Comparison of ENCODE assay signal across 1 cellular context in genomic region chr3:136247436-136247835, GRCh38.
TF ChIP-seq lines count a peak whose summit lies in the region.

No MANE protein-coding gene starts in this region.

TF ChIP-seq in HepG2, 621 proteins besides CTCF, POLR2A, EP300 and RAD21:
- TF ChIP-seq ZSCAN5A (CRISPR knock-in tag; IDR thresholded peaks at IDR 0.05; ENCODE audit: borderline replicate concordance) (no peak), SIX4 (CRISPR knock-in tag; IDR thresholded peaks at IDR 0.05) (no peak), HOXD1 (CRISPR knock-in tag; IDR thresholded peaks at IDR 0.05) (no peak), NONO (IDR thresholded peaks at IDR 0.05) (no peak), NONO (CRISPR knock-in tag; conservative IDR thresholded peaks at IDR 0.05) (no peak), XRCC5 (optimal IDR thresholded peaks at IDR 0.05; ENCODE audit: low read length) (no peak), ZHX2 (IDR thresholded peaks at IDR 0.05; ENCODE audit: low read depth) (no peak), ZHX2 (CRISPR knock-in tag; IDR thresholded peaks at IDR 0.05; ENCODE audit: borderline replicate concordance) (no peak), SRSF4 (IDR thresholded peaks at IDR 0.05; ENCODE audit: low read depth, low read length, poor library complexity, severe bottlenecking) (no peak), HOXA9 (CRISPR knock-in tag; IDR thresholded peaks at IDR 0.05; ENCODE audit: borderline replicate concordance) (no peak), SIN3A (IDR thresholded peaks at IDR 0.05; ENCODE audit: borderline replicate concordance, low read depth, low read length) (no peak), PATZ1 (CRISPR knock-in tag; IDR thresholded peaks at IDR 0.05) (no peak), NRL (CRISPR knock-in tag; IDR thresholded peaks at IDR 0.05; ENCODE audit: borderline replicate concordance) (no peak), MLXIP (CRISPR knock-in tag; IDR thresholded peaks at IDR 0.05; ENCODE audit: borderline replicate concordance) (no peak), ZNF253 (CRISPR knock-in tag; IDR thresholded peaks at IDR 0.05; ENCODE audit: borderline replicate concordance) (no peak), CHD4 (IDR thresholded peaks at IDR 0.05; ENCODE audit: borderline replicate concordance, low read length) (no peak), REXO4 (CRISPR knock-in tag; IDR thresholded peaks at IDR 0.05; ENCODE audit: borderline replicate concordance) (no peak), ZNF644 (CRISPR knock-in tag; IDR thresholded peaks at IDR 0.05; ENCODE audit: low read depth) (no peak), GMEB1 (CRISPR knock-in tag; IDR thresholded peaks at IDR 0.05; ENCODE audit: borderline replicate concordance) (no peak), JARID2 (CRISPR knock-in tag; IDR thresholded peaks at IDR 0.05; ENCODE audit: insufficient replicate concordance) (no peak), ELF3 (CRISPR knock-in tag; IDR thresholded peaks at IDR 0.05) (no peak)
